In genomic region chr7:38292442-38292841, GRCh38 we compare ENCODE assay signal across 26 cellular contexts.
"Had no signal": no experiment of that assay in that cellular context is flagged by ENCODE, and none has a peak within 500 bp of the region (broad histone marks: within the 10 kb centered on the region; RNA-seq: fewer than 3 reads in every experiment).

No MANE protein-coding gene starts in this region.

- H3K9me3 ChIP-seq: esophagus squamous epithelium, gastroesophageal sphincter, heart right ventricle had no signal

- H3K27me3 ChIP-seq: brain microvascular endothelial cell, esophagus squamous epithelium, gastroesophageal sphincter, hepatocyte had no signal

- ATAC-seq: activated CD8-positive, alpha-beta T cell treated with anti-CD3 and anti-CD28 coated beads for 36 hours; activated T-cell treated with anti-CD3 and anti-CD28 coated beads, Interleukin-2, amount 50 U/mL, for 4 hours; activated T-helper 17 cell treated with anti-CD3 and anti-CD28 coated beads, Interleukin-2, amount 50 U/mL, for 72 hours; effector memory CD8-positive, alpha-beta T cell; gastroesophageal sphincter; heart right ventricle; WTC11 had no signal

- H3K36me3 ChIP-seq: brain microvascular endothelial cell, esophagus squamous epithelium, gastroesophageal sphincter, heart right ventricle had no signal

- H3K4me2 ChIP-seq: hepatocyte had no signal

- H3K27ac ChIP-seq: brain microvascular endothelial cell, coronary artery, dorsolateral prefrontal cortex, epithelial cell of prostate, esophagus squamous epithelium, gastroesophageal sphincter, heart right ventricle, hepatocyte had no signal

- DNase-seq: activated CD4-positive, alpha-beta T cell treated with anti-CD3 and anti-CD28 coated beads for 1 hour; activated CD4-positive, alpha-beta T cell treated with anti-CD3 and anti-CD28 coated beads for 48 hours; activated CD4-positive, alpha-beta T cell treated with anti-CD3 and anti-CD28 coated beads, Interleukin-2, amount 50 U/mL, for 1 hour; activated CD4-positive, alpha-beta T cell treated with anti-CD3 and anti-CD28 coated beads, Interleukin-2, amount 50 U/mL, for 48 hours; activated CD8-positive, alpha-beta memory T cell treated with anti-CD3 and anti-CD28 coated beads for 24 hours; activated CD8-positive, alpha-beta T cell treated with anti-CD3 and anti-CD28 coated beads for 36 hours; activated effector memory CD4-positive, alpha-beta T cell treated with Interleukin-2 at 50 U/mL for 16 hours; activated gamma-delta T cell treated with Interleukin-2 at 50 U/mL for 16 hours; activated naive CD4-positive, alpha-beta T cell treated with anti-CD3 and anti-CD28 coated beads, Interleukin-2, amount 50 U/mL, for 16 hours; activated naive CD4-positive, alpha-beta T cell treated with Interleukin-2 at 50 U/mL for 16 hours; activated T-cell treated with anti-CD3 and anti-CD28 coated beads, Interleukin-2, amount 50 U/mL, for 4 hours; amniotic stem cell; anterior cingulate cortex; brain microvascular endothelial cell; dorsolateral prefrontal cortex; effector memory CD8-positive, alpha-beta T cell; esophagus squamous epithelium; foreskin melanocyte; heart right ventricle; T-helper 2 cell had no signal

- H3K79me2 ChIP-seq: hepatocyte had no signal

- H2AFZ ChIP-seq: hepatocyte had no signal

- H3K4me1 ChIP-seq: esophagus squamous epithelium, gastroesophageal sphincter, heart right ventricle had no signal

- H3K4me3 ChIP-seq: coronary artery, dorsolateral prefrontal cortex, esophagus squamous epithelium, gastroesophageal sphincter, heart right ventricle, hepatocyte had no signal
